In the genomic region with DNA sequence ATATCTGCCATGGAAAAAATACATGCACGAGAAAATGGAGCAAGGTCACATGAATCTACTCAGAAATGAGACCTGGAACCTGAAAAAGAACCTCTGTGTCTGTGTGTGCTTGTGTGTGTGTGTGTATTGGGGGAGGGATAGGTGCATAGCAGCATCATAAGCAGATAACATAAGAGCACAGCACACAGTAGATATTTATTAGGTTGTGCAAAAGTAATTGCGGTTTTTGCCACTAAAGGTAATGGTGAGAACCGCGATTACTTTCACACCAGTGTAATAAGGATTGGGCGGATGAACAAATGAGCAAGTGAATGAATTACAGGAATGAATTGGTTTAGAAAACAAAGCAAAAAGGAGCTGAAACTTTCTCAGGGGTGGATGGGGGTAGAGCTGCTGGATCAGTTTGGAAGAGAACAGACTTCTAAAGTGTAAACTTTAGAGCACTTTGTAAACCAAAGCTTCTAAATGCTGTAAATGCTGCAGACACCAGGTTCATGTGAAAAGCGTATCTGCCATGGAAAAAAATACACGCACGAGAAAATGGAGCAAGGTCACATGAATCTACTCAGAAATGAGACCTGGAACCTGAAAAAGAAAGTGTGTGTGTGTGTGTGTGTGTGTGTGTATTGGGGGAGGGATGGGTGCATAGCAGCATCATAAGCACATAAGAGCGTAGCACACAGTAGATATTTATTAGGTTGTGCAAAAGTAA, we compare ENCODE assay signal across 9 cellular contexts.
DNase-seq lines count a peak whose midpoint lies in the region; ATAC-seq, FAIRE-seq and TF ChIP-seq lines count a peak whose summit lies in the region.
"Had no signal": no experiment of that assay in that cellular context is flagged by ENCODE, and none has a peak within 500 bp of the region (broad histone marks: within the 10 kb centered on the region; RNA-seq: fewer than 3 reads in every experiment).

No MANE protein-coding gene starts in this region.

- peak; percentile 29 for ATAC-seq in activated CD8-positive, alpha-beta T cell treated with anti-CD3 and anti-CD28 coated beads, Interleukin-2, amount 10 ng/mL, durations not matched to agents 7 days and 5 days
- no peak for ATAC-seq in HG03342 (IDR thresholded peaks at IDR 0.05; ENCODE audit: unreplicated experiment)

- H3K4me1 Mint-ChIP-seq in activated CD8-positive, alpha-beta T cell treated with anti-CD3 and anti-CD28 coated beads, Interleukin-2, amount 10 ng/mL, durations not matched to agents 7 days and 5 days (ENCODE audit: low read depth) = peaks cover 60% of the 10 kb centered on the region

- POLR2A ChIA-PET in activated CD8-positive, alpha-beta T cell treated with anti-CD3 and anti-CD28 coated beads, Interleukin-2, amount 10 ng/mL, durations not matched to agents 7 days and 5 days (lab: Charles Lee) = interaction anchor here (0.7 to 2.1 kb wide), 3 partner anchors 8 to 360 kb away, joined by 3 to 14 read pairs (median 4); no protein-coding TSS in a partner anchor

- H3K4me3 ChIP-seq in liver (ENCODE audit: low read depth in 1 of 3, low read length in 3 of 3) (no peak overlapping the region), tibial nerve (no peak overlapping the region)

- H3K9ac ChIP-seq in liver (ENCODE audit: low read depth in 1 of 2, low read length in 2 of 2) = peak overlapping the region in 1 of 2 donors; percentile 97

- H3K4me1 ChIP-seq in liver (ENCODE audit: control insufficient read depth in 4 of 4, insufficient read depth in 4 of 4, low read length in 3 of 4) = peaks cover 27 to 66% (median 37%) of the 10 kb centered on the region in 4 donors
- peaks cover 0 to 56% (median 46%) of the 10 kb centered on the region in 4 donors for H3K4me1 ChIP-seq in tibial nerve

- H3K36me3 Mint-ChIP-seq in activated CD8-positive, alpha-beta T cell treated with anti-CD3 and anti-CD28 coated beads, Interleukin-2, amount 10 ng/mL, durations not matched to agents 7 days and 5 days (ENCODE audit: low read depth) = peaks cover 2% of the 10 kb centered on the region

- WGBS in liver = 40% methylated on average over 9 of the region's 9 CpGs
- 86 to 90% methylated on average over 9 of the region's 9 CpGs for WGBS in tibial nerve, 2 donors

- no peaks in the 10 kb centered on the region for H3K9me3 Mint-ChIP-seq in activated CD8-positive, alpha-beta T cell treated with anti-CD3 and anti-CD28 coated beads, Interleukin-2, amount 10 ng/mL, durations not matched to agents 7 days and 5 days (ENCODE audit: insufficient read depth)

- TF ChIP-seq CTCF in liver (IDR thresholded peaks at IDR 0.05; ENCODE audit: low read depth, low read length, missing input control) = no peak
- TF ChIP-seq CTCF in tibial nerve (IDR thresholded peaks at IDR 0.05) = no peak

- H3K4me3 Mint-ChIP-seq in activated CD8-positive, alpha-beta T cell treated with anti-CD3 and anti-CD28 coated beads, Interleukin-2, amount 10 ng/mL, durations not matched to agents 7 days and 5 days = no peak overlapping the region
- H3K4me3 Mint-ChIP-seq: B cell had no signal

- no peak for FAIRE-seq in frontal cortex (lab: Jason Lieb, UNC)

- TF ChIP-seq RAD21 in liver (IDR thresholded peaks at IDR 0.05) = peak in 1 of 2 donors; percentile 4

- no peaks in the 10 kb centered on the region for H3K27me3 Mint-ChIP-seq in activated CD8-positive, alpha-beta T cell treated with anti-CD3 and anti-CD28 coated beads, Interleukin-2, amount 10 ng/mL, durations not matched to agents 7 days and 5 days (ENCODE audit: low read depth)
- H3K27me3 Mint-ChIP-seq: B cell had no signal

- no peak for TF ChIP-seq POLR2A in tibial nerve (IDR thresholded peaks at IDR 0.05)

- CTCF ChIA-PET in activated CD8-positive, alpha-beta T cell treated with anti-CD3 and anti-CD28 coated beads, Interleukin-2, amount 10 ng/mL, durations not matched to agents 7 days and 5 days (lab: Charles Lee) = interaction anchor here (1.7 kb wide), 1 partner anchor 9 kb away, joined by 5 read pairs; no protein-coding TSS in a partner anchor

- H3K27ac ChIP-seq in liver (ENCODE audit: low read depth in 1 of 2, low read length in 2 of 2) (peak overlapping the region; percentile 97 to 99), tibial nerve (peak overlapping the region in 3 of 4 donors; percentile 78 to 96 (median 89))

- no peaks in the 10 kb centered on the region for H3K36me3 ChIP-seq in liver (ENCODE audit: control insufficient read depth in 4 of 4, insufficient read depth in 3 of 4, low read depth in 1 of 4, low read length in 3 of 4)
- no peaks in the 10 kb centered on the region for H3K36me3 ChIP-seq in tibial nerve

- no peaks in the 10 kb centered on the region for H3K9me3 ChIP-seq in liver (ENCODE audit: control insufficient read depth in 4 of 4, low read length in 3 of 4)
- H3K9me3 ChIP-seq in tibial nerve = no peaks in the 10 kb centered on the region

- DNase-seq in activated CD8-positive, alpha-beta memory T cell treated with anti-CD3 and anti-CD28 coated beads for 24 hours = peak; percentile 46
- DNase-seq in activated CD8-positive, alpha-beta memory T cell treated with anti-CD3 and anti-CD28 coated beads, Interleukin-2, amount 50 U/mL, for 4 hours = no peak
- DNase-seq in activated CD8-positive, alpha-beta T cell treated with anti-CD3 and anti-CD28 coated beads, Interleukin-2, amount 10 ng/mL, durations not matched to agents 7 days and 5 days = no peak
- DNase-seq in tibial nerve (ENCODE audit: low spot score in 2 of 2) = no peak
- no peak for DNase-seq in GM19238 (ENCODE audit: insufficient read length, low spot score)
- DNase-seq in frontal cortex (ENCODE audit: low spot score in 2 of 2) = no peak

- H3K27ac Mint-ChIP-seq in activated CD8-positive, alpha-beta T cell treated with anti-CD3 and anti-CD28 coated beads, Interleukin-2, amount 10 ng/mL, durations not matched to agents 7 days and 5 days = peak overlapping the region; percentile 3
- H3K27ac Mint-ChIP-seq: B cell had no signal

- TF ChIP-seq EP300 in tibial nerve (IDR thresholded peaks at IDR 0.05) = no peak

- no peaks in the 10 kb centered on the region for H3K27me3 ChIP-seq in liver (ENCODE audit: control insufficient read depth in 4 of 4, insufficient read depth in 4 of 4, low read length in 3 of 4)
- H3K27me3 ChIP-seq in tibial nerve = no peaks in the 10 kb centered on the region

TF ChIP-seq in liver, 16 proteins besides CTCF, POLR2A, EP300 and RAD21:
- TF ChIP-seq SP1 (IDR thresholded peaks at IDR 0.05) (peak; percentile 25), HNF4A (conservative IDR thresholded peaks at IDR 0.05) (peak in 1 of 2 donors; percentile 6), JUND (IDR thresholded peaks at IDR 0.05) (no peak), FOXA1 (IDR thresholded peaks at IDR 0.05) (no peak), FOXA2 (IDR thresholded peaks at IDR 0.05) (no peak), NR2F2 (IDR thresholded peaks at IDR 0.05) (no peak), HNF4G (IDR thresholded peaks at IDR 0.05) (peak; percentile 16), RXRA (IDR thresholded peaks at IDR 0.05) (peak; percentile 17 to 29)
- TF ChIP-seq, protein P1, sequence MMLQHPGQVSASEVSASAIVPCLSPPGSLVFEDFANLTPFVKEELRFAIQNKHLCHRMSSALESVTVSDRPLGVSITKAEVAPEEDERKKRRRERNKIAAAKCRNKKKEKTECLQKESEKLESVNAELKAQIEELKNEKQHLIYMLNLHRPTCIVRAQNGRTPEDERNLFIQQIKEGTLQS (IDR thresholded peaks at IDR 0.05) = no peak
- TF ChIP-seq, protein P2, sequence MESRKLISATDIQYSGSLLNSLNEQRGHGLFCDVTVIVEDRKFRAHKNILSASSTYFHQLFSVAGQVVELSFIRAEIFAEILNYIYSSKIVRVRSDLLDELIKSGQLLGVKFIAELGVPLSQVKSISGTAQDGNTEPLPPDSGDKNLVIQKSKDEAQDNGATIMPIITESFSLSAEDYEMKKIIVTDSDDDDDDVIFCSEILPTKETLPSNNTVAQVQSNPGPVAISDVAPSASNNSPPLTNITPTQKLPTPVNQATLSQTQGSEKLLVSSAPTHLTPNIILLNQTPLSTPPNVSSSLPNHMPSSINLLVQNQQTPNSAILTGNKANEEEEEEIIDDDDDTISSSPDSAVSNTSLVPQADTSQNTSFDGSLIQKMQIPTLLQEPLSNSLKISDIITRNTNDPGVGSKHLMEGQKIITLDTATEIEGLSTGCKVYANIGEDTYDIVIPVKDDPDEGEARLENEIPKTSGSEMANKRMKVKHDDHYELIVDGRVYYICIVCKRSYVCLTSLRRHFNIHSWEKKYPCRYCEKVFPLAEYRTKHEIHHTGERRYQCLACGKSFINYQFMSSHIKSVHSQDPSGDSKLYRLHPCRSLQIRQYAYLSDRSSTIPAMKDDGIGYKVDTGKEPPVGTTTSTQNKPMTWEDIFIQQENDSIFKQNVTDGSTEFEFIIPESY (IDR thresholded peaks at IDR 0.05) = no peak
